Comparison of ENCODE assay signal across 29 cellular contexts in genomic region chr7:139241258-139241657, GRCh38.
"Had no signal": no experiment of that assay in that cellular context is flagged by ENCODE, and none has a peak within 500 bp of the region (broad histone marks: within the 10 kb centered on the region; RNA-seq: fewer than 3 reads in every experiment).

No MANE protein-coding gene starts in this region.

- FAIRE-seq: urothelium cell line had no signal

- DNase-seq: natural killer cell; occipital lobe; ovary; posterior cingulate gyrus; psoas muscle; right cardiac atrium; spleen; stimulated activated CD4-positive, alpha-beta T cell treated with anti-CD3 and anti-CD28 coated beads, Interleukin-12 subunit alpha, Interleukin-12 subunit beta, amount 100 ng/mL, for 4 hours; stimulated activated CD4-positive, alpha-beta T cell treated with anti-CD3 and anti-CD28 coated beads, Interleukin-1b, Interleukin-23, amount 100 ng/mL, for 48 hours; stimulated activated CD4-positive, alpha-beta T cell treated with anti-CD3 and anti-CD28 coated beads, Interleukin-4, amount 100 ng/mL, for 1 hour; stimulated activated CD4-positive, alpha-beta T cell treated with anti-CD3 and anti-CD28 coated beads, Interleukin-4, amount 100 ng/mL, for 4 hours; stimulated activated CD8-positive, alpha-beta memory T cell treated with anti-CD3 and anti-CD28 coated beads, Interleukin-4, amount 100 ng/mL, for 48 hours; stimulated activated naive CD4-positive, alpha-beta T cell; stimulated activated naive CD8-positive, alpha-beta T cell treated with anti-CD3 and anti-CD28 coated beads, Interleukin-15, amount 100 ng/mL, for 72 hours; stimulated activated naive CD8-positive, alpha-beta T cell treated with anti-CD3 and anti-CD28 coated beads, Interleukin-15, Interleukin-2, amounts not matched to agents 100 U/mL and 50 U/mL, for 24 hours; substantia nigra; thyroid gland; trophoblast cell; upper lobe of left lung had no signal

- H3K36me3 ChIP-seq: ovary had no signal

- H3K9ac ChIP-seq: neural progenitor cell, parathyroid adenoma had no signal

- H3K9me3 ChIP-seq: ovary, psoas muscle, spleen, thoracic aorta, thyroid gland, tibial nerve, upper lobe of left lung, vagina had no signal

- H3K4me2 ChIP-seq: neural progenitor cell, smooth muscle cell had no signal

- H3K4me3 ChIP-seq: neural progenitor cell, ovary, psoas muscle, skin epidermis, smooth muscle cell, spleen, thoracic aorta, thyroid gland, tibial nerve, upper lobe of left lung, vagina had no signal

- H2AFZ ChIP-seq: neural progenitor cell, parathyroid adenoma had no signal

- H3K4me1 ChIP-seq: neural progenitor cell, parathyroid adenoma, spleen, thyroid gland, upper lobe of left lung had no signal

- H3K27me3 ChIP-seq: neural progenitor cell, ovary, spleen, thyroid gland, tibial nerve, upper lobe of left lung, vagina had no signal

- H3K27ac ChIP-seq: neural progenitor cell, ovary, parathyroid adenoma, spleen, thoracic aorta, thyroid gland, tibial nerve, upper lobe of left lung, vagina had no signal

- ATAC-seq: natural killer cell; psoas muscle; right cardiac atrium; sciatic nerve; stimulated activated memory B cell treated with anti-CD40 and anti-IgM and Interleukin-4, amounts not matched to agents 10 μg/mL and 1 μg/mL and 100 μg/mL, for 72 hours; stimulated activated naive CD8-positive, alpha-beta T cell treated with anti-CD3 and anti-CD28 coated beads, Interleukin-15, amount 100 ng/mL, for 72 hours; stimulated activated naive CD8-positive, alpha-beta T cell treated with anti-CD3 and anti-CD28 coated beads, Interleukin-15, Interleukin-2, amounts not matched to agents 100 U/mL and 50 U/mL, for 24 hours had no signal
